ENCODE assay signal across 1 cellular context in genomic region chr3:49868951-49869454, GRCh38.
TF ChIP-seq lines count a peak whose summit lies in the region.

No MANE protein-coding gene starts in this region.

TF ChIP-seq in SK-N-SH treated with all-trans-retinoic acid at 6 μM for 48 hours, 23 proteins besides CTCF, POLR2A, EP300 and RAD21 (continued from another document):
- TF ChIP-seq TSHZ2 (CRISPR knock-in tag; IDR thresholded peaks at IDR 0.05): no peak
- TF ChIP-seq CSDC2 (CRISPR knock-in tag; IDR thresholded peaks at IDR 0.05): no peak
- TF ChIP-seq TOX (CRISPR knock-in tag; IDR thresholded peaks at IDR 0.05; ENCODE audit: borderline replicate concordance): no peak
- TF ChIP-seq PPARA (CRISPR knock-in tag; IDR thresholded peaks at IDR 0.05; ENCODE audit: borderline replicate concordance): no peak
- no peak for TF ChIP-seq CREB5 (CRISPR knock-in tag; IDR thresholded peaks at IDR 0.05; ENCODE audit: low read depth)
- TF ChIP-seq ZFP3 (CRISPR knock-in tag; IDR thresholded peaks at IDR 0.05): no peak
- no peak for TF ChIP-seq ZNF8 (CRISPR knock-in tag; IDR thresholded peaks at IDR 0.05)
- TF ChIP-seq ZFP30 (CRISPR knock-in tag; IDR thresholded peaks at IDR 0.05): no peak
- TF ChIP-seq GLIS3 (CRISPR knock-in tag; IDR thresholded peaks at IDR 0.05): no peak
- TF ChIP-seq OSR1 (CRISPR knock-in tag; IDR thresholded peaks at IDR 0.05): no peak
- no peak for TF ChIP-seq RARB (CRISPR knock-in tag; IDR thresholded peaks at IDR 0.05)
- TF ChIP-seq, protein P1, sequence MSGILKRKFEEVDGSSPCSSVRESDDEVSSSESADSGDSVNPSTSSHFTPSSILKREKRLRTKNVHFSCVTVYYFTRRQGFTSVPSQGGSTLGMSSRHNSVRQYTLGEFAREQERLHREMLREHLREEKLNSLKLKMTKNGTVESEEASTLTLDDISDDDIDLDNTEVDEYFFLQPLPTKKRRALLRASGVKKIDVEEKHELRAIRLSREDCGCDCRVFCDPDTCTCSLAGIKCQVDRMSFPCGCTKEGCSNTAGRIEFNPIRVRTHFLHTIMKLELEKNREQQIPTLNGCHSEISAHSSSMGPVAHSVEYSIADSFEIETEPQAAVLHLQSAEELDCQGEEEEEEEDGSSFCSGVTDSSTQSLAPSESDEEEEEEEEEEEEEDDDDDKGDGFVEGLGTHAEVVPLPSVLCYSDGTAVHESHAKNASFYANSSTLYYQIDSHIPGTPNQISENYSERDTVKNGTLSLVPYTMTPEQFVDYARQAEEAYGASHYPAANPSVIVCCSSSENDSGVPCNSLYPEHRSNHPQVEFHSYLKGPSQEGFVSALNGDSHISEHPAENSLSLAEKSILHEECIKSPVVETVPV (CRISPR knock-in tag; IDR thresholded peaks at IDR 0.05): no peak
- TF ChIP-seq ZNF565 (CRISPR knock-in tag; conservative IDR thresholded peaks at IDR 0.05; ENCODE audit: low read depth): no peak
